ENCODE assay signal across 8 cellular contexts in genomic region chr19:32570081-32570785, GRCh38.
DNase-seq lines count a peak whose midpoint lies in the region; ATAC-seq, FAIRE-seq and TF ChIP-seq lines count a peak whose summit lies in the region.

No MANE protein-coding gene starts in this region.

- DNase-seq in AG20443 (ENCODE audit: low spot score) (peak; percentile 70), GM18507 (ENCODE audit: extremely low spot score, insufficient read length, low read depth) (no peak), NCI-H2196 treated with DMSO at 0.1 percent for 48 hours (lab: John Stamatoyannopoulos, UW; ENCODE audit: unreplicated experiment) (peak; percentile 8), medulla oblongata (ENCODE audit: extremely low spot score) (peak; percentile 76), substantia nigra (lab: John Stamatoyannopoulos, UW) (peak in 42 of 49 donors; percentile 2 to 66 (median 28))
- DNase-seq in effector CD8-positive, alpha-beta T cell (lab: John Stamatoyannopoulos, UW), result peak; percentile 49

- H3K27ac ChIP-seq in substantia nigra (ENCODE audit: low read depth, low read length, poor library complexity, severe bottlenecking), result no peak overlapping the region

- peak; percentile 9 for FAIRE-seq in GM18507 (lab: Jason Lieb, UNC)

- no peak for ATAC-seq in GM21526 (IDR thresholded peaks at IDR 0.05; ENCODE audit: low FRiP score, unreplicated experiment)

- no peak overlapping the region for H3K4me3 ChIP-seq in WI38 (ENCODE audit: low read depth, low read length)

- TF ChIP-seq CTCF in WI38 (IDR thresholded peaks at IDR 0.05; ENCODE audit: low read depth, low read length), result peak; percentile 70
